12 cellular contexts compared by ENCODE assay signal in the genomic region with DNA sequence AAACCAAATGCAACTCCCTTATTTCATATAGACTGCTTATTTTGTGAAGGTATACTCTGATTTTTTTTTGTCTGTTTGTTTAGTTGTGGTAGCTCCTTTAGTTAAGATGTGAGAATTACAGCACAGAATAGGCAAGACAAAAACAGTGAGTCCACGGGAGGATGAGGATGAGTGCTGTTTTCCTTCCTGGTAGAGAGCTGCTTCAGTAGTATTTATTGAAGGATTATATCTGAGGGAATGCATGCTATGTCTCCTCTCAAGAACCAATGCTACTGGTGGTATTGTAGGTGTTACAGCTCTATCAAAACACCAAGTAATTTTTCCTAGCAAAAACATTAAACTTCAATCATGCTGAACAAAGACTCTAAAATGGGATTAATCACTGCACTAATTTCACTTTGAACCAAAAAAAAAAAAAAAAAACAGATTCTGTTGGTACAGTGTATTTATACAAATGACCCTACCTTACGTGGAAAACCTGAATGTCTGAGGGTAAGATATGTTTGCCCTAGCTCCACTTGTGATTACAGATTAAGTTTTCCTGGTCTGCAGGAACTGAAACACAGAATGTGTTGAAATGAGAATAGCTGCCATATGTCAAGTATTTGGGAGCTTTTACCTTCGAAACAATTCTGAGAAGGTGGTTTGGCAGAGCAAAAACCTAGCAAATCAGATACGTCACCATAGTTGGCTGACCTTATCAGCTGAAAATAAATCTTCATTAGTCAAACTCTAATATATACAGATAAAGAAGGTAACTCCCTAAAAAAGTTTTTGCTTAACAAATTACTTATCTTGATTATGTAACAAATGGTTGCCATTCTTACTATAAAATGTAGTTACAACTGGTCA. TPM values are rescaled to one million over a fixed set of nuclear protein-coding genes. Genes with fewer than 3 reads are reported as not detected.
DNase-seq lines count a peak whose midpoint lies in the region; ATAC-seq, FAIRE-seq and TF ChIP-seq lines count a peak whose summit lies in the region.
"Had no signal": no experiment of that assay in that cellular context is flagged by ENCODE, and none has a peak within 500 bp of the region (broad histone marks: within the 10 kb centered on the region; RNA-seq: fewer than 3 reads in every experiment).

No MANE protein-coding gene starts in this region.

- no peaks in the 10 kb centered on the region for H3K27me3 Mint-ChIP-seq in stimulated activated naive CD8-positive, alpha-beta T cell treated with anti-CD3 and anti-CD28 coated beads, Interleukin-15, Interleukin-2, amounts not matched to agents 100 ng/mL and 50 ng/mL, for 24 hours
- H3K27me3 Mint-ChIP-seq in effector memory CD8-positive, alpha-beta T cell: no peaks in the 10 kb centered on the region
- H3K27me3 Mint-ChIP-seq: dendritic cell treated with granulocyte-macrophage colony-stimulating factor and Interleukin-4, amounts not matched to agents 40 ng/mL and 50 ng/mL, for 4 days had no signal

- peaks cover 43% of the 10 kb centered on the region for H3K4me1 Mint-ChIP-seq in stimulated activated naive CD8-positive, alpha-beta T cell treated with anti-CD3 and anti-CD28 coated beads, Interleukin-15, Interleukin-2, amounts not matched to agents 100 ng/mL and 50 ng/mL, for 24 hours (ENCODE audit: low read depth)
- H3K4me1 Mint-ChIP-seq in effector memory CD8-positive, alpha-beta T cell (ENCODE audit: low read depth in 2 of 2): peaks cover 29 to 49% of the 10 kb centered on the region in 2 donors

- ATAC-seq in stimulated activated naive CD8-positive, alpha-beta T cell treated with anti-CD3 and anti-CD28 coated beads, Interleukin-15, Interleukin-2, amounts not matched to agents 100 U/mL and 50 U/mL, for 24 hours: no peak
- ATAC-seq in HG03196 (IDR thresholded peaks at IDR 0.05; ENCODE audit: unreplicated experiment) (peak; percentile 20), mucosa of descending colon (no peak)
- peak; percentile 19 for ATAC-seq in effector memory CD8-positive, alpha-beta T cell (replicated peaks)

- peak overlapping the region; percentile 7 for H3K27ac Mint-ChIP-seq in stimulated activated naive CD8-positive, alpha-beta T cell treated with anti-CD3 and anti-CD28 coated beads, Interleukin-15, Interleukin-2, amounts not matched to agents 100 ng/mL and 50 ng/mL, for 24 hours
- peak overlapping the region; percentile 16 to 63 for H3K27ac Mint-ChIP-seq in effector memory CD8-positive, alpha-beta T cell
- H3K27ac Mint-ChIP-seq: dendritic cell treated with granulocyte-macrophage colony-stimulating factor and Interleukin-4, amounts not matched to agents 40 ng/mL and 50 ng/mL, for 4 days had no signal

- no peaks in the 10 kb centered on the region for H3K9me3 ChIP-seq in mucosa of descending colon
- no peaks in the 10 kb centered on the region for H3K9me3 ChIP-seq in kidney (ENCODE audit: control insufficient read depth in 1 of 2, low read length in 2 of 2)
- H3K9me3 ChIP-seq: BLaER1 had no signal

- H3K9ac ChIP-seq in kidney (ENCODE audit: low read length in 2 of 2): no peak overlapping the region
- H3K9ac ChIP-seq: BLaER1 had no signal

- TF ChIP-seq CTCF in mucosa of descending colon (IDR thresholded peaks at IDR 0.05) (no peak), kidney (IDR thresholded peaks at IDR 0.05; ENCODE audit: borderline replicate concordance, extremely low read depth, insufficient read depth) (no peak)

- no peaks in the 10 kb centered on the region for H3K36me3 ChIP-seq in mucosa of descending colon (ENCODE audit: low read depth)
- H3K36me3 ChIP-seq in kidney (ENCODE audit: control insufficient read depth in 1 of 2, insufficient read depth in 2 of 2, low read length in 2 of 2): no peaks in the 10 kb centered on the region

- no peak overlapping the region for H3K27ac ChIP-seq in kidney (ENCODE audit: low read depth in 2 of 2, low read length in 2 of 2)
- H3K27ac ChIP-seq: BLaER1 had no signal

- no peaks in the 10 kb centered on the region for H3K9me3 Mint-ChIP-seq in stimulated activated naive CD8-positive, alpha-beta T cell treated with anti-CD3 and anti-CD28 coated beads, Interleukin-15, Interleukin-2, amounts not matched to agents 100 ng/mL and 50 ng/mL, for 24 hours
- H3K9me3 Mint-ChIP-seq in effector memory CD8-positive, alpha-beta T cell: no peaks in the 10 kb centered on the region
- H3K9me3 Mint-ChIP-seq: dendritic cell treated with granulocyte-macrophage colony-stimulating factor and Interleukin-4, amounts not matched to agents 40 ng/mL and 50 ng/mL, for 4 days had no signal

- FAIRE-seq in frontal cortex (lab: Jason Lieb, UNC): no peak
- no peak for FAIRE-seq in kidney (lab: Jason Lieb, UNC)

- no peak overlapping the region for H3K4me3 ChIP-seq in mucosa of descending colon
- no peak overlapping the region for H3K4me3 ChIP-seq in kidney (ENCODE audit: low read length in 2 of 2)
- H3K4me3 ChIP-seq: BLaER1 had no signal

- no peaks in the 10 kb centered on the region for H3K4me1 ChIP-seq in mucosa of descending colon (ENCODE audit: low read depth)
- H3K4me1 ChIP-seq in kidney (ENCODE audit: control insufficient read depth in 1 of 2, insufficient read depth in 1 of 2, low read depth in 1 of 2, low read length in 2 of 2): peaks cover 0 to 6% of the 10 kb centered on the region in 2 donors
- H3K4me1 ChIP-seq: BLaER1 had no signal

- H3K36me3 Mint-ChIP-seq in stimulated activated naive CD8-positive, alpha-beta T cell treated with anti-CD3 and anti-CD28 coated beads, Interleukin-15, Interleukin-2, amounts not matched to agents 100 ng/mL and 50 ng/mL, for 24 hours (ENCODE audit: low read depth): no peaks in the 10 kb centered on the region
- H3K36me3 Mint-ChIP-seq in effector memory CD8-positive, alpha-beta T cell (ENCODE audit: insufficient read depth): peaks cover 3% of the 10 kb centered on the region

- intact Hi-C loops in mucosa of descending colon (cut with DNase I, micrococcal nuclease) (no loop called here), kidney (cut with DNase I) (no loop called here)

- no peak for DNase-seq in stimulated activated naive CD8-positive, alpha-beta T cell treated with anti-CD3 and anti-CD28 coated beads, Interleukin-15, Interleukin-2, amounts not matched to agents 100 U/mL and 50 U/mL, for 24 hours
- no peak for DNase-seq in effector memory CD8-positive, alpha-beta T cell
- no peak for DNase-seq in frontal cortex (ENCODE audit: low spot score in 2 of 2)
- no peak for DNase-seq in mucosa of descending colon
- DNase-seq in kidney: no peak
- no peak for DNase-seq in MV-4-11 (lab: John Stamatoyannopoulos, UW)
- DNase-seq: NCI-H187, Right ventricle myocardium superior had no signal

- H3K4me3 Mint-ChIP-seq in stimulated activated naive CD8-positive, alpha-beta T cell treated with anti-CD3 and anti-CD28 coated beads, Interleukin-15, Interleukin-2, amounts not matched to agents 100 ng/mL and 50 ng/mL, for 24 hours: peak overlapping the region; percentile 21
- H3K4me3 Mint-ChIP-seq in effector memory CD8-positive, alpha-beta T cell: peak overlapping the region; percentile 63 to 71
- H3K4me3 Mint-ChIP-seq: dendritic cell treated with granulocyte-macrophage colony-stimulating factor and Interleukin-4, amounts not matched to agents 40 ng/mL and 50 ng/mL, for 4 days had no signal

RNA-seq across cellular contexts. Expression of a gene that starts 40.3 kb away (rescaled TPM):
- 196 TPM for total RNA-seq in frontal cortex
- total RNA-seq in mucosa of descending colon: 10 to 100 TPM; 38.3 to 47.6 (median 40.4) TPM
- 31.5 TPM for total RNA-seq in kidney
- 6.9 TPM for polyA plus RNA-seq in kidney (ENCODE audit: insufficient read depth, low read depth, low replicate concordance)

Comparison
In these comparisons a context has a peak if more than half of its experiments do, and no peak if none do; other contexts are left out.
1. ATAC-seq: peak in HG03196 (single experiment) and effector memory CD8-positive, alpha-beta T cell (single experiment); none in stimulated activated naive CD8-positive, alpha-beta T cell treated with anti-CD3 and anti-CD28 coated beads, Interleukin-15, Interleukin-2, amounts not matched to agents 100 U/mL and 50 U/mL, for 24 hours (single experiment) and mucosa of descending colon (single experiment).